In genomic region chr5:34491251-34491620, GRCh38 we compare ENCODE assay signal across 15 cellular contexts.
DNase-seq lines count a peak whose midpoint lies in the region; ATAC-seq and TF ChIP-seq lines count a peak whose summit lies in the region.
"Had no signal": no experiment of that assay in that cellular context is flagged by ENCODE, and none has a peak within 500 bp of the region (broad histone marks: within the 10 kb centered on the region; RNA-seq: fewer than 3 reads in every experiment).

No MANE protein-coding gene starts in this region.

- H3K4me1 Mint-ChIP-seq in brain (peaks cover 31% of the 10 kb centered on the region), neural progenitor cell (peaks cover 22% of the 10 kb centered on the region)

- peak overlapping the region; percentile 60; the same call in 1 of the 2 replicates for H3K27ac ChIP-seq in BLaER1
- peak overlapping the region; percentile 55; the same call in 1 of the 2 replicates for H3K27ac ChIP-seq in HUES64 (ENCODE audit: low read depth, low read length)
- no peak overlapping the region for H3K27ac ChIP-seq in neural progenitor cell
- H3K27ac ChIP-seq: ovary had no signal

- peaks cover 13% of the 10 kb centered on the region for H3F3A ChIP-seq in neural progenitor cell (ENCODE audit: low read depth)

- H3K27me3 Mint-ChIP-seq in brain, result peaks cover 9% of the 10 kb centered on the region
- peaks cover 5% of the 10 kb centered on the region for H3K27me3 Mint-ChIP-seq in neural progenitor cell (ENCODE audit: insufficient read depth, low read depth)

- no peaks in the 10 kb centered on the region for H4K20me1 ChIP-seq in BLaER1
- H4K20me1 ChIP-seq in neural progenitor cell (ENCODE audit: low read depth), result no peaks in the 10 kb centered on the region

- DNase-seq in neural progenitor cell (ENCODE audit: low spot score), result no peak
- DNase-seq in activated effector memory CD4-positive, alpha-beta T cell treated with anti-CD3 and anti-CD28 coated beads, Interleukin-2, amount 50 U/mL, for 16 hours, result no peak
- no peak for DNase-seq in SW 1271 (lab: John Stamatoyannopoulos, UW)
- DNase-seq: activated CD4-positive, alpha-beta T cell treated with anti-CD3 and anti-CD28 coated beads, Interleukin-2, amount 10 ng/mL, durations not matched to agents 24 days and 14 days; CD4-positive, CD25-positive, alpha-beta regulatory T cell; GF-D8; left ventricle myocardium superior; ovary; T-cell had no signal

- ATAC-seq in HG03469 (IDR thresholded peaks at IDR 0.05; ENCODE audit: unreplicated experiment), result no peak
- no peak for ATAC-seq in GM19467 (IDR thresholded peaks at IDR 0.05; ENCODE audit: unreplicated experiment)
- ATAC-seq: activated T-helper 17 cell treated with anti-CD3 and anti-CD28 coated beads, Interleukin-2, amount 50 U/mL, for 72 hours; left ventricle myocardium superior; T-cell had no signal

- no peaks in the 10 kb centered on the region for H3K79me2 ChIP-seq in neural progenitor cell (ENCODE audit: low read depth)

- H3K9ac ChIP-seq in BLaER1 (no peak overlapping the region; the same call in 1 of the 2 replicates), HUES64 (ENCODE audit: low read depth, low read length) (no peak overlapping the region), neural progenitor cell (no peak overlapping the region)

- H3K27me3 ChIP-seq in BLaER1 (no peaks in the 10 kb centered on the region), HUES64 (ENCODE audit: insufficient read depth, low read length) (no peaks in the 10 kb centered on the region), neural progenitor cell (no peaks in the 10 kb centered on the region)
- H3K27me3 ChIP-seq: ovary had no signal

- H3K9me3 ChIP-seq in BLaER1 (no peaks in the 10 kb centered on the region), HUES64 (ENCODE audit: insufficient read depth, low read depth, low read length) (no peaks in the 10 kb centered on the region), neural progenitor cell (ENCODE audit: low read depth) (no peaks in the 10 kb centered on the region)
- H3K9me3 ChIP-seq: ovary had no signal

- H3K36me3 Mint-ChIP-seq in brain (no peaks in the 10 kb centered on the region), neural progenitor cell (no peaks in the 10 kb centered on the region)
- H3K36me3 Mint-ChIP-seq: CD4-positive, CD25-positive, alpha-beta regulatory T cell; T-cell had no signal

- H3K27ac Mint-ChIP-seq in brain, result peak overlapping the region in 4 of 5 experiments; percentile 15 to 85 (median 44)
- peak overlapping the region; percentile 96 for H3K27ac Mint-ChIP-seq in neural progenitor cell
- H3K27ac Mint-ChIP-seq: activated CD4-positive, alpha-beta T cell treated with anti-CD3 and anti-CD28 coated beads, Interleukin-2, amount 10 ng/mL, durations not matched to agents 24 days and 14 days; activated T-helper 17 cell treated with anti-CD3 and anti-CD28 coated beads, Interleukin-2, amount 50 U/mL, for 72 hours; CD4-positive, CD25-positive, alpha-beta regulatory T cell; T-cell had no signal

- TF ChIP-seq CTCF in brain (conservative IDR thresholded peaks at IDR 0.05), result no peak
- no peak for TF ChIP-seq CTCF in neural progenitor cell (IDR thresholded peaks at IDR 0.05)

- H3K4me3 ChIP-seq in BLaER1, result no peak overlapping the region
- no peak overlapping the region for H3K4me3 ChIP-seq in HUES64 (ENCODE audit: low read length)
- H3K4me3 ChIP-seq in neural progenitor cell, result no peak overlapping the region
- H3K4me3 ChIP-seq: ovary had no signal

- H3K4me2 ChIP-seq in BLaER1 (peak overlapping the region; percentile 54), neural progenitor cell (peak overlapping the region; percentile 9)

- 46% methylated on average over 6 of the region's 6 CpGs for WGBS in HUES64

- peak overlapping the region in 2 of 5 experiments; percentile 3 to 59 for H3K4me3 Mint-ChIP-seq in brain
- peak overlapping the region; percentile 64 for H3K4me3 Mint-ChIP-seq in neural progenitor cell
- H3K4me3 Mint-ChIP-seq: activated CD4-positive, alpha-beta T cell treated with anti-CD3 and anti-CD28 coated beads, Interleukin-2, amount 10 ng/mL, durations not matched to agents 24 days and 14 days; activated T-helper 17 cell treated with anti-CD3 and anti-CD28 coated beads, Interleukin-2, amount 50 U/mL, for 72 hours; CD4-positive, CD25-positive, alpha-beta regulatory T cell; T-cell had no signal

- H3K36me3 ChIP-seq in BLaER1 (no peaks in the 10 kb centered on the region), HUES64 (ENCODE audit: insufficient read depth, low read length) (no peaks in the 10 kb centered on the region), neural progenitor cell (no peaks in the 10 kb centered on the region)
- H3K36me3 ChIP-seq: ovary had no signal

- H3K9me3 Mint-ChIP-seq in brain (peaks cover 0 to 12% (median 6%) of the 10 kb centered on the region in 5 experiments), neural progenitor cell (peaks cover 6% of the 10 kb centered on the region)
- H3K9me3 Mint-ChIP-seq: activated CD4-positive, alpha-beta T cell treated with anti-CD3 and anti-CD28 coated beads, Interleukin-2, amount 10 ng/mL, durations not matched to agents 24 days and 14 days; activated T-helper 17 cell treated with anti-CD3 and anti-CD28 coated beads, Interleukin-2, amount 50 U/mL, for 72 hours; CD4-positive, CD25-positive, alpha-beta regulatory T cell; T-cell had no signal

- H3K4me1 ChIP-seq in BLaER1, result peaks cover 40% of the 10 kb centered on the region
- H3K4me1 ChIP-seq in HUES64 (ENCODE audit: insufficient read depth, low read length), result peaks cover 19% of the 10 kb centered on the region
- peaks cover 11% of the 10 kb centered on the region for H3K4me1 ChIP-seq in neural progenitor cell

- H2AFZ ChIP-seq in neural progenitor cell (replicated peaks), result peak overlapping the region; percentile 87
